ENCODE assay signal across 10 cellular contexts in genomic region chr3:18098960-18099587, GRCh38.
DNase-seq lines count a peak whose midpoint lies in the region; ATAC-seq and TF ChIP-seq lines count a peak whose summit lies in the region.
"Had no signal": no experiment of that assay in that cellular context is flagged by ENCODE, and none has a peak within 500 bp of the region (broad histone marks: within the 10 kb centered on the region; RNA-seq: fewer than 3 reads in every experiment).

No MANE protein-coding gene starts in this region.

- H3K36me3 Mint-ChIP-seq in activated T-cell treated with anti-CD3 and anti-CD28 coated beads, Interleukin-2, amount 50 U/mL, for 4 hours (ENCODE audit: insufficient read depth), result no peaks in the 10 kb centered on the region

- H3K9me3 Mint-ChIP-seq in activated T-cell treated with anti-CD3 and anti-CD28 coated beads, Interleukin-2, amount 50 U/mL, for 4 hours, result peaks cover 9% of the 10 kb centered on the region

- no peak for TF ChIP-seq CTCF in AG09319 (IDR thresholded peaks at IDR 0.05; ENCODE audit: low read depth, low read length)

- DNase-seq in AG09319 (ENCODE audit: extremely low read depth, low read depth) (peak; percentile 35), HT1080 (ENCODE audit: low read depth) (peak; percentile 99), kidney glomerular epithelial cell (lab: John Stamatoyannopoulos, UW) (peak; percentile 83), CD1c-positive myeloid dendritic cell (ENCODE audit: extremely low spot score) (no peak), AML-193 (lab: John Stamatoyannopoulos, UW) (no peak), NCI-H187 treated with DMSO at 0.1 percent for 48 hours (lab: John Stamatoyannopoulos, UW) (no peak), NCI-H524 (lab: John Stamatoyannopoulos, UW) (no peak)
- no peak for DNase-seq in activated T-cell treated with anti-CD3 and anti-CD28 coated beads, Interleukin-2, amount 50 U/mL, for 4 hours
- DNase-seq: NCI-H2081 treated with DMSO at 0.1 percent for 48 hours had no signal

- peaks cover 14% of the 10 kb centered on the region for H3K27me3 Mint-ChIP-seq in activated T-cell treated with anti-CD3 and anti-CD28 coated beads, Interleukin-2, amount 50 U/mL, for 4 hours (ENCODE audit: low read depth)

- peaks cover 5% of the 10 kb centered on the region for H3K4me1 Mint-ChIP-seq in activated T-cell treated with anti-CD3 and anti-CD28 coated beads, Interleukin-2, amount 50 U/mL, for 4 hours (ENCODE audit: low read depth)
- H3K4me1 Mint-ChIP-seq: nephron had no signal

- H3K4me3 Mint-ChIP-seq in activated T-cell treated with anti-CD3 and anti-CD28 coated beads, Interleukin-2, amount 50 U/mL, for 4 hours, result no peak overlapping the region
- H3K4me3 Mint-ChIP-seq: nephron had no signal

- ATAC-seq in activated T-cell treated with anti-CD3 and anti-CD28 coated beads, Interleukin-2, amount 50 U/mL, for 4 hours, result peak; percentile 89 to 92

Comparison
In these comparisons a context has a peak if more than half of its experiments do, and no peak if none do; other contexts are left out.
1. DNase-seq: peak in AG09319 (single experiment), HT1080 (single experiment) and kidney glomerular epithelial cell (single experiment); none in activated T-cell treated with anti-CD3 and anti-CD28 coated beads, Interleukin-2, amount 50 U/mL, for 4 hours (single experiment), CD1c-positive myeloid dendritic cell (single experiment), AML-193 (0 of 2), NCI-H187 treated with DMSO at 0.1 percent for 48 hours (single experiment) and NCI-H524 (0 of 2).